Comparison of ENCODE assay signal across 16 cellular contexts in the genomic region with DNA sequence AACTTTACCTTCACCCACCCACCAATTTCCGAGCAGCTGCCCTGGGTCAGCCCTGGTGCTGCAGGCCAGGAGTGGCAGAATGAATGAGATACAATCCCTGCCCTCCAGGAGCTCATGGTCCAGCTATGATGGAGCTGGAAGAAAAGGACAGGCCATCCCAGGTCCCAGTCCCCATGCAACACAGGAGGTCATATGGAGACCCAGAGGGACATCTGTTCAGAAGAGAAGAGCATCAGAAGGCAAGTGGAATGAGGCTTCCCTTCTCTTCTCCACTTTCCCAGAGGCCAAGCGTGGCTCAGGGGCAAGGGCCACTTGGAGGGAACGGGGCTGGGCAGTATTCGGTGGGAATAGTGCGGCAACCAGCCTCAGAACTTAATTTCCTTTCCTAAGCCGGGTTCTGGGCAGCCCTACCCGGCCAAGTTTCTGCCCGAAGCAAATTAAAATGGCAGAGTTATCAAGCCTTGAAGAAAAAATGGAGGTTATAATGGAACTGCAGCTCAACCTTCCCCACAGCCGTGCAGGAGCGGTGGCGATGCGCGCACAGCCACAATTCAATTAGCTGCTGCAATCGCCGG. TPM values are rescaled to one million over a fixed set of nuclear protein-coding genes. Genes with fewer than 3 reads are reported as not detected.
DNase-seq lines count a peak whose midpoint lies in the region; ATAC-seq and TF ChIP-seq lines count a peak whose summit lies in the region.
"Had no signal": no experiment of that assay in that cellular context is flagged by ENCODE, and none has a peak within 500 bp of the region (broad histone marks: within the 10 kb centered on the region; RNA-seq: fewer than 3 reads in every experiment).

No MANE protein-coding gene starts in this region.

- H3K9me3 ChIP-seq in breast epithelium (no peaks in the 10 kb centered on the region), mammary epithelial cell (replicated peaks; ENCODE audit: insufficient read depth, low read length) (no peaks in the 10 kb centered on the region), neuronal stem cell (replicated peaks in 1 of 2; ENCODE audit: control insufficient read depth in 2 of 2, insufficient read depth in 1 of 2, low read depth in 1 of 2, low read length in 2 of 2) (no peaks in the 10 kb centered on the region), transverse colon (no peaks in the 10 kb centered on the region)
- H3K9me3 ChIP-seq: A549 had no signal

- DNase-seq in breast epithelium (ENCODE audit: low spot score in 2 of 2) (no peak), mammary epithelial cell (no peak), chondrocyte (ENCODE audit: low spot score) (no peak), neuronal stem cell (ENCODE audit: low spot score) (no peak), transverse colon (no peak), G401 (ENCODE audit: low spot score) (no peak)
- no peak for DNase-seq in activated CD8-positive, alpha-beta memory T cell treated with anti-CD3 and anti-CD28 coated beads, Interleukin-2, amount 50 U/mL, for 48 hours
- DNase-seq: activated CD8-positive, alpha-beta T cell treated with anti-CD3 and anti-CD28 coated beads, Interleukin-2, amount 10 ng/mL, durations not matched to agents 7 days and 5 days; CD8-positive, alpha-beta T cell; cortex of kidney; islet precursor cell; NCI-H1930 had no signal

- no peaks in the 10 kb centered on the region for H3K4me1 ChIP-seq in breast epithelium
- no peaks in the 10 kb centered on the region for H3K4me1 ChIP-seq in mammary epithelial cell (ENCODE audit: insufficient read depth, low read length)
- peaks cover 0 to 22% of the 10 kb centered on the region in 2 donors for H3K4me1 ChIP-seq in neuronal stem cell (ENCODE audit: control insufficient read depth in 2 of 2, insufficient read depth in 1 of 2, low read depth in 1 of 2, low read length in 2 of 2)
- H3K4me1 ChIP-seq in transverse colon: peaks cover 16 to 41% (median 37%) of the 10 kb centered on the region in 4 donors

- H3K79me1 ChIP-seq in neuronal stem cell (ENCODE audit: low read depth, low read length): peaks cover 8% of the 10 kb centered on the region

- peak overlapping the region; percentile 46 for H3K4ac ChIP-seq in neuronal stem cell (ENCODE audit: low read length)

- peak overlapping the region; percentile 82 for H2BK15ac ChIP-seq in neuronal stem cell (ENCODE audit: low read length)

- H3K18ac ChIP-seq in neuronal stem cell (ENCODE audit: low read length): peak overlapping the region; percentile 57

- H2BK120ac ChIP-seq in neuronal stem cell (ENCODE audit: low read depth, low read length): no peak overlapping the region

- no peak for TF ChIP-seq POLR2A in breast epithelium (IDR thresholded peaks at IDR 0.05)
- TF ChIP-seq POLR2A in transverse colon (IDR thresholded peaks at IDR 0.05): no peak

- H3K36me3 ChIP-seq in breast epithelium (peaks cover 12% of the 10 kb centered on the region), mammary epithelial cell (ENCODE audit: insufficient read depth, low read length) (peaks cover 5% of the 10 kb centered on the region), neuronal stem cell (replicated peaks in 1 of 2; ENCODE audit: control insufficient read depth in 2 of 2, insufficient read depth in 2 of 2, low read length in 2 of 2) (peaks cover 44 to 98% of the 10 kb centered on the region in 2 donors), transverse colon (peaks cover 0 to 48% (median 23%) of the 10 kb centered on the region in 4 donors)

- no peak overlapping the region for H2BK12ac ChIP-seq in neuronal stem cell (ENCODE audit: low read length)

- in situ Hi-C loops in mammary epithelial cell (cut with MboI; ENCODE audit: low sequenced_read_pairs in 2 of 2): no loop called here
- in situ Hi-C loops in transverse colon (cut with MboI; ENCODE audit: low pct_ligation_motif_present in 1 of 4, low pct_unique_long_range_greater_than_20kb in 1 of 4, low sequenced_read_pairs in 3 of 4): no loop called here
- in situ Hi-C loops in G401 (cut with HindIII; ENCODE audit: low sequenced_read_pairs): no loop called here

- H3K4me3 ChIP-seq in breast epithelium (peak overlapping the region in 2 of 3 donors; percentile 33 to 46), mammary epithelial cell (replicated peaks in 1 of 3; ENCODE audit: insufficient read depth in 1 of 3, low read depth in 2 of 3, low read length in 3 of 3) (no peak overlapping the region), neuronal stem cell (ENCODE audit: low read length in 2 of 2) (no peak overlapping the region), transverse colon (peak overlapping the region in 1 of 4 donors; percentile 8)
- H3K4me3 ChIP-seq: A549 had no signal

- H2AK5ac ChIP-seq in neuronal stem cell (ENCODE audit: low read depth, low read length): no peak overlapping the region

- no peak overlapping the region for H4K8ac ChIP-seq in neuronal stem cell (ENCODE audit: low read depth, low read length)

- no peak for ATAC-seq in GM18858 (IDR thresholded peaks at IDR 0.05; ENCODE audit: unreplicated experiment)
- ATAC-seq: A549; activated CD8-positive, alpha-beta T cell treated with anti-CD3 and anti-CD28 coated beads, Interleukin-2, amount 10 ng/mL, durations not matched to agents 7 days and 5 days; activated T-helper 17 cell treated with anti-CD3 and anti-CD28 coated beads, Interleukin-2, amount 50 U/mL, for 72 hours; CD8-positive, alpha-beta T cell had no signal

- no peaks in the 10 kb centered on the region for H4K20me1 ChIP-seq in mammary epithelial cell (ENCODE audit: insufficient read depth, low read length)

- peaks cover 41% of the 10 kb centered on the region for H3K36me3 Mint-ChIP-seq in chondrocyte (ENCODE audit: low read depth)

- BruUV-seq in mammary epithelial cell (replicated peaks; lab: Mats Ljungman, UMichigan): no TSS peak

- H3K9me3 Mint-ChIP-seq in chondrocyte (ENCODE audit: low read depth): no peaks in the 10 kb centered on the region
- H3K9me3 Mint-ChIP-seq: activated T-helper 17 cell treated with anti-CD3 and anti-CD28 coated beads, Interleukin-2, amount 50 U/mL, for 72 hours; CD8-positive, alpha-beta T cell; memory B cell had no signal

- no peak overlapping the region for H3K23ac ChIP-seq in neuronal stem cell (ENCODE audit: low read depth, low read length, poor library complexity)

- H3K4me2 ChIP-seq in mammary epithelial cell (ENCODE audit: insufficient read depth, low read depth, low read length) (no peak overlapping the region), neuronal stem cell (ENCODE audit: insufficient read depth, low read length, poor library complexity, severe bottlenecking) (no peak overlapping the region)
- H3K4me2 ChIP-seq: A549 had no signal

- 76% methylated on average over 6 of the region's 15 CpGs for WGBS in mammary epithelial cell (ENCODE audit: low coverage, missing lambda C conversion rate)
- no CpG with 5 or more reads among the region's 15 CpGs for WGBS in neuronal stem cell (ENCODE audit: extremely low coverage in 2 of 2, insufficient read length in 2 of 2, insufficient replicate concordance in 1 of 2), 2 donors
- 73 to 75% methylated on average over 4 to 15 of the region's 15 CpGs for WGBS in transverse colon (ENCODE audit: low coverage in 1 of 2), 2 donors

- no peak overlapping the region for H3K9ac ChIP-seq in mammary epithelial cell (ENCODE audit: insufficient read depth, low read length)
- no peak overlapping the region for H3K9ac ChIP-seq in neuronal stem cell (ENCODE audit: low read depth, low read length, poor library complexity)

- H3K27me3 ChIP-seq in breast epithelium (no peaks in the 10 kb centered on the region), mammary epithelial cell (ENCODE audit: insufficient read depth, low read length) (no peaks in the 10 kb centered on the region), neuronal stem cell (ENCODE audit: control insufficient read depth in 3 of 3, insufficient read depth in 3 of 3, low read depth in 1 of 3, low read length in 3 of 3) (no peaks in the 10 kb centered on the region), transverse colon (no peaks in the 10 kb centered on the region)

- dilution Hi-C loops in mammary epithelial cell (cut with HindIII; ENCODE audit: low sequenced_read_pairs): no loop called here

- H2AFZ ChIP-seq in mammary epithelial cell (ENCODE audit: low read depth, low read length): no peak overlapping the region
- no peak overlapping the region for H2AFZ ChIP-seq in neuronal stem cell (ENCODE audit: low read length)

- no peaks in the 10 kb centered on the region for H3K79me2 ChIP-seq in mammary epithelial cell (ENCODE audit: insufficient read depth, low read length)

- peak overlapping the region; percentile 25 for H3K4me3 Mint-ChIP-seq in chondrocyte (ENCODE audit: unreplicated experiment)
- H3K4me3 Mint-ChIP-seq: activated CD8-positive, alpha-beta T cell treated with anti-CD3 and anti-CD28 coated beads, Interleukin-2, amount 10 ng/mL, durations not matched to agents 7 days and 5 days; activated T-helper 17 cell treated with anti-CD3 and anti-CD28 coated beads, Interleukin-2, amount 50 U/mL, for 72 hours; CD8-positive, alpha-beta T cell; memory B cell had no signal

- no peak overlapping the region for H3K27ac ChIP-seq in breast epithelium
- H3K27ac ChIP-seq in mammary epithelial cell (ENCODE audit: insufficient read depth, low read depth, low read length): no peak overlapping the region
- no peak overlapping the region for H3K27ac ChIP-seq in neuronal stem cell (replicated peaks; ENCODE audit: low read length)
- peak overlapping the region in 3 of 4 donors; percentile 66 to 76 (median 73) for H3K27ac ChIP-seq in transverse colon
- H3K27ac ChIP-seq: A549 had no signal

- intact Hi-C loops in breast epithelium (cut with DNase I; ENCODE audit: low total_unique reads): no loop called here
- intact Hi-C loops in mammary epithelial cell (cut with micrococcal nuclease): no loop called here
- intact Hi-C loops in transverse colon (cut with DNase I; ENCODE audit: low total_unique reads): no loop called here

- H3K4me1 Mint-ChIP-seq in chondrocyte (ENCODE audit: low read depth): peaks cover 36% of the 10 kb centered on the region
- H3K4me1 Mint-ChIP-seq: activated T-helper 17 cell treated with anti-CD3 and anti-CD28 coated beads, Interleukin-2, amount 50 U/mL, for 72 hours had no signal

- CTCF ChIA-PET in mammary epithelial cell (lab: Charles Lee; ENCODE audit: low non-redundant PET): no interaction called here

- no peaks in the 10 kb centered on the region for H3K27me3 Mint-ChIP-seq in chondrocyte (ENCODE audit: low read depth)
- H3K27me3 Mint-ChIP-seq: activated T-helper 17 cell treated with anti-CD3 and anti-CD28 coated beads, Interleukin-2, amount 50 U/mL, for 72 hours; memory B cell had no signal

- H2BK5ac ChIP-seq in neuronal stem cell (ENCODE audit: low read length): no peak overlapping the region

- peak overlapping the region; percentile 32 for H3K14ac ChIP-seq in neuronal stem cell (ENCODE audit: low read length)

- TF ChIP-seq EP300 in transverse colon (IDR thresholded peaks at IDR 0.05; ENCODE audit: low read depth): no peak

- no peak overlapping the region for H3K27ac Mint-ChIP-seq in chondrocyte (ENCODE audit: unreplicated experiment)
- H3K27ac Mint-ChIP-seq: activated T-helper 17 cell treated with anti-CD3 and anti-CD28 coated beads, Interleukin-2, amount 50 U/mL, for 72 hours; CD8-positive, alpha-beta T cell; memory B cell had no signal

- TF ChIP-seq CTCF in breast epithelium (IDR thresholded peaks at IDR 0.05) (no peak), mammary epithelial cell (conservative IDR thresholded peaks at IDR 0.05 in 1 of 2, IDR thresholded peaks at IDR 0.05 in 1 of 2; ENCODE audit: extremely low read depth in 1 of 2, insufficient read depth in 1 of 2, low read depth in 1 of 2, low read length in 2 of 2) (no peak), chondrocyte (IDR thresholded peaks at IDR 0.05) (no peak), transverse colon (IDR thresholded peaks at IDR 0.05) (no peak)

- no peak overlapping the region for H4K91ac ChIP-seq in neuronal stem cell (ENCODE audit: low read depth, low read length, poor library complexity)

RNA-seq across cellular contexts. Expression of gene TLE3, which starts 35.9 kb away (rescaled TPM):
- total RNA-seq in breast epithelium (10 to 100 TPM; 67.0 to 73.9 (median 73.4) TPM), mammary epithelial cell (10 to 100 TPM; 27.6 to 32.0 TPM), chondrocyte (36.9 to 53.4 TPM (median 51.3 TPM) in 3 replicates), transverse colon (100 to 1,000 TPM in 2 of 4 donors, 10 to 100 TPM in 2; 49.8 to 223 (median 114) TPM)
- 21.2 TPM for polyA plus RNA-seq in mammary epithelial cell
- 53.7 TPM for polyA minus RNA-seq in mammary epithelial cell
- polyA plus RNA-seq in neuronal stem cell (2013, experiment 1 of 2): 27.4 TPM
- 29.0 TPM for polyA plus RNA-seq in neuronal stem cell (2013, experiment 2 of 2)
- 34.6 and 36.0 TPM in 2 replicates for total RNA-seq in G401 (2014; rRNA removed; shearing (Covaris generic))

Comparison
In these comparisons a context has a peak if more than half of its experiments do, and no peak if none do; other contexts are left out.
1. H3K4me3 ChIP-seq: peak in breast epithelium (2 of 3); none in mammary epithelial cell (0 of 3) and neuronal stem cell (0 of 2).
2. H3K27ac ChIP-seq: peak in transverse colon (3 of 4); none in breast epithelium (0 of 2), mammary epithelial cell (single experiment) and neuronal stem cell (single experiment).